ENCODE assay signal across 1 cellular context in the genomic region with DNA sequence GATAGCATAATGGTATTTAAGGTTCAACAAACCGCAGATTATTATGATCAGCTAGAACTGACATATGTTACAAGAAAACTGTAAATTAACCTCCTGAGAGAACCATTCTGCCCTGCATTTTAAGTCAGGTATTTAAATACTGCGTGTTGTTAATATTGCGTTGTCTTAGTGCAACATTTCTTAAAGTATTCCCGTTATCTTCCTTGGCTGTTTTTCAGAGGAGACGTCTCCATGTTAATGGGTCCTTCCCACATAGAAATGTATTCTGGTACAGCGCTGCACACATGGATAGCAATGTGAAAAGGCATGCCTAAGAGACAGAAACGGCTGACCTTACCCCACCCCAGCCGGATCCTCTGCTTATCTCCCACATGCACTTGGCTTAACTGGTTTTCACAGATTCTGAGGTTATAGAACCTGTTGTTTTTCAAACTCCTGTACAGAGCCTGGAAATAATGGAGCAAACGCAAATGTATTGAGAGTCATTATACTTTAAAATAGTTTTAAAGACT.
TF ChIP-seq lines count a peak whose summit lies in the region.

No MANE protein-coding gene starts in this region.

TF ChIP-seq in K562, 482 proteins besides CTCF, POLR2A, EP300 and RAD21 (continued from another document and continues in another):
- TF ChIP-seq, protein P1, sequence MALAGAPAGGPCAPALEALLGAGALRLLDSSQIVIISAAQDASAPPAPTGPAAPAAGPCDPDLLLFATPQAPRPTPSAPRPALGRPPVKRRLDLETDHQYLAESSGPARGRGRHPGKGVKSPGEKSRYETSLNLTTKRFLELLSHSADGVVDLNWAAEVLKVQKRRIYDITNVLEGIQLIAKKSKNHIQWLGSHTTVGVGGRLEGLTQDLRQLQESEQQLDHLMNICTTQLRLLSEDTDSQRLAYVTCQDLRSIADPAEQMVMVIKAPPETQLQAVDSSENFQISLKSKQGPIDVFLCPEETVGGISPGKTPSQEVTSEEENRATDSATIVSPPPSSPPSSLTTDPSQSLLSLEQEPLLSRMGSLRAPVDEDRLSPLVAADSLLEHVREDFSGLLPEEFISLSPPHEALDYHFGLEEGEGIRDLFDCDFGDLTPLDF (CRISPR knock-in tag; IDR thresholded peaks at IDR 0.05): no peak; the same call in 1 of the 2 replicates
- TF ChIP-seq, protein P2, sequence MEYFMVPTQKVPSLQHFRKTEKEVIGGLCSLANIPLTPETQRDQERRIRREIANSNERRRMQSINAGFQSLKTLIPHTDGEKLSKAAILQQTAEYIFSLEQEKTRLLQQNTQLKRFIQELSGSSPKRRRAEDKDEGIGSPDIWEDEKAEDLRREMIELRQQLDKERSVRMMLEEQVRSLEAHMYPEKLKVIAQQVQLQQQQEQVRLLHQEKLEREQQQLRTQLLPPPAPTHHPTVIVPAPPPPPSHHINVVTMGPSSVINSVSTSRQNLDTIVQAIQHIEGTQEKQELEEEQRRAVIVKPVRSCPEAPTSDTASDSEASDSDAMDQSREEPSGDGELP (CRISPR knock-in tag; IDR thresholded peaks at IDR 0.05; ENCODE audit: borderline replicate concordance): peak; percentile 52; the same call in 1 of the 2 replicates
- TF ChIP-seq PHB (CRISPR knock-in tag; IDR thresholded peaks at IDR 0.05) (no peak), YBX1 (IDR thresholded peaks at IDR 0.05) (no peak), ZNF133 (CRISPR knock-in tag; IDR thresholded peaks at IDR 0.05) (no peak), NCOA2 (IDR thresholded peaks at IDR 0.05; ENCODE audit: partially characterized antibody in 2 of 2) (peak; percentile 57 to 70), ZNF583 (CRISPR knock-in tag; IDR thresholded peaks at IDR 0.05) (no peak), ZNF785 (CRISPR knock-in tag; IDR thresholded peaks at IDR 0.05) (no peak), CBFB (CRISPR knock-in tag; IDR thresholded peaks at IDR 0.05) (no peak), CREB3L1 (IDR thresholded peaks at IDR 0.05; ENCODE audit: borderline replicate concordance, low read depth) (peak; percentile 56; the same call in 1 of the 2 replicates), ZNF699 (CRISPR knock-in tag; IDR thresholded peaks at IDR 0.05; ENCODE audit: insufficient replicate concordance) (no peak), SIRT6 (IDR thresholded peaks at IDR 0.05; ENCODE audit: low read depth, low read length) (no peak), RBBP5 (IDR thresholded peaks at IDR 0.05; ENCODE audit: borderline replicate concordance, insufficient read depth, low read length, poor library complexity, severe bottlenecking) (peak; percentile 63), SIN3B (IDR thresholded peaks at IDR 0.05; ENCODE audit: low read depth) (no peak; the same call in 1 of the 2 replicates), ELF4 (CRISPR knock-in tag; IDR thresholded peaks at IDR 0.05) (no peak), FUS (optimal IDR thresholded peaks at IDR 0.05; ENCODE audit: low read depth, low read length) (no peak), ZNF830 (CRISPR knock-in tag; IDR thresholded peaks at IDR 0.05) (no peak), PKNOX1 (IDR thresholded peaks at IDR 0.05) (peak; percentile 82), FOXP1 (CRISPR knock-in tag; IDR thresholded peaks at IDR 0.05) (no peak), PHF20 (IDR thresholded peaks at IDR 0.05; ENCODE audit: partially characterized antibody) (peak; percentile 87), ZNF311 (CRISPR knock-in tag; IDR thresholded peaks at IDR 0.05) (no peak), ZNF282 (CRISPR knock-in tag; IDR thresholded peaks at IDR 0.05) (no peak), BMI1 (IDR thresholded peaks at IDR 0.05; ENCODE audit: low read length) (no peak), NEUROD1 (IDR thresholded peaks at IDR 0.05; ENCODE audit: borderline replicate concordance, low read depth, low read length, partially characterized antibody) (peak; percentile 86), ZSCAN29 (IDR thresholded peaks at IDR 0.05) (no peak), TBL1XR1 (IDR thresholded peaks at IDR 0.05; ENCODE audit: low read length in 2 of 2) (peak; percentile 38 to 93; a peak in 3 of 4 replicates), USF1 (CRISPR knock-in tag; IDR thresholded peaks at IDR 0.05) (no peak), FOSL1 (tag; conservative IDR thresholded peaks at IDR 0.05) (peak; percentile 55), ZNF274 (IDR thresholded peaks at IDR 0.05; ENCODE audit: borderline replicate concordance, low read depth, low read length) (peak; percentile 28; the same call in 1 of the 2 replicates), DLX4 (CRISPR knock-in tag; IDR thresholded peaks at IDR 0.05) (no peak), CBX1 (IDR thresholded peaks at IDR 0.05; ENCODE audit: low read depth) (0 out of 2 replicates have a peak, but pooled peaks have one; percentile 60), POLR2H (tag; IDR thresholded peaks at IDR 0.05; ENCODE audit: low read depth) (no peak), CREB1 (IDR thresholded peaks at IDR 0.05) (peak; percentile 80), CREB1 (CRISPR knock-in tag; IDR thresholded peaks at IDR 0.05) (peak; percentile 30; the same call in 1 of the 2 replicates), LARP7 (IDR thresholded peaks at IDR 0.05) (no peak), ZFP36 (IDR thresholded peaks at IDR 0.05; ENCODE audit: low read depth, low read length, partially characterized antibody) (no peak), U2AF2 (optimal IDR thresholded peaks at IDR 0.05; ENCODE audit: low read depth, low read length) (no peak), ZBTB11 (CRISPR knock-in tag; IDR thresholded peaks at IDR 0.05) (peak in 1 of 3 experiments; percentile 77; a peak in 2 of 6 replicates), ZNF124 (CRISPR knock-in tag; IDR thresholded peaks at IDR 0.05) (no peak), MYBL2 (IDR thresholded peaks at IDR 0.05; ENCODE audit: low read depth) (peak; percentile 94), MYBL2 (CRISPR knock-in tag; IDR thresholded peaks at IDR 0.05; ENCODE audit: borderline replicate concordance) (no peak), FOXA1 (IDR thresholded peaks at IDR 0.05; ENCODE audit: borderline replicate concordance) (no peak)
- TF ChIP-seq, protein P3, sequence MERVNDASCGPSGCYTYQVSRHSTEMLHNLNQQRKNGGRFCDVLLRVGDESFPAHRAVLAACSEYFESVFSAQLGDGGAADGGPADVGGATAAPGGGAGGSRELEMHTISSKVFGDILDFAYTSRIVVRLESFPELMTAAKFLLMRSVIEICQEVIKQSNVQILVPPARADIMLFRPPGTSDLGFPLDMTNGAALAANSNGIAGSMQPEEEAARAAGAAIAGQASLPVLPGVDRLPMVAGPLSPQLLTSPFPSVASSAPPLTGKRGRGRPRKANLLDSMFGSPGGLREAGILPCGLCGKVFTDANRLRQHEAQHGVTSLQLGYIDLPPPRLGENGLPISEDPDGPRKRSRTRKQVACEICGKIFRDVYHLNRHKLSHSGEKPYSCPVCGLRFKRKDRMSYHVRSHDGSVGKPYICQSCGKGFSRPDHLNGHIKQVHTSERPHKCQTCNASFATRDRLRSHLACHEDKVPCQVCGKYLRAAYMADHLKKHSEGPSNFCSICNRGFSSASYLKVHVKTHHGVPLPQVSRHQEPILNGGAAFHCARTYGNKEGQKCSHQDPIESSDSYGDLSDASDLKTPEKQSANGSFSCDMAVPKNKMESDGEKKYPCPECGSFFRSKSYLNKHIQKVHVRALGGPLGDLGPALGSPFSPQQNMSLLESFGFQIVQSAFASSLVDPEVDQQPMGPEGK (CRISPR knock-in tag; IDR thresholded peaks at IDR 0.05; ENCODE audit: borderline replicate concordance): no peak
- TF ChIP-seq, protein P4, sequence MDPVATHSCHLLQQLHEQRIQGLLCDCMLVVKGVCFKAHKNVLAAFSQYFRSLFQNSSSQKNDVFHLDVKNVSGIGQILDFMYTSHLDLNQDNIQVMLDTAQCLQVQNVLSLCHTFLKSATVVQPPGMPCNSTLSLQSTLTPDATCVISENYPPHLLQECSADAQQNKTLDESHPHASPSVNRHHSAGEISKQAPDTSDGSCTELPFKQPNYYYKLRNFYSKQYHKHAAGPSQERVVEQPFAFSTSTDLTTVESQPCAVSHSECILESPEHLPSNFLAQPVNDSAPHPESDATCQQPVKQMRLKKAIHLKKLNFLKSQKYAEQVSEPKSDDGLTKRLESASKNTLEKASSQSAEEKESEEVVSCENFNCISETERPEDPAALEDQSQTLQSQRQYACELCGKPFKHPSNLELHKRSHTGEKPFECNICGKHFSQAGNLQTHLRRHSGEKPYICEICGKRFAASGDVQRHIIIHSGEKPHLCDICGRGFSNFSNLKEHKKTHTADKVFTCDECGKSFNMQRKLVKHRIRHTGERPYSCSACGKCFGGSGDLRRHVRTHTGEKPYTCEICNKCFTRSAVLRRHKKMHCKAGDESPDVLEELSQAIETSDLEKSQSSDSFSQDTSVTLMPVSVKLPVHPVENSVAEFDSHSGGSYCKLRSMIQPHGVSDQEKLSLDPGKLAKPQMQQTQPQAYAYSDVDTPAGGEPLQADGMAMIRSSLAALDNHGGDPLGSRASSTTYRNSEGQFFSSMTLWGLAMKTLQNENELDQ (CRISPR knock-in tag; IDR thresholded peaks at IDR 0.05; ENCODE audit: borderline replicate concordance): no peak
- TF ChIP-seq, protein P5, sequence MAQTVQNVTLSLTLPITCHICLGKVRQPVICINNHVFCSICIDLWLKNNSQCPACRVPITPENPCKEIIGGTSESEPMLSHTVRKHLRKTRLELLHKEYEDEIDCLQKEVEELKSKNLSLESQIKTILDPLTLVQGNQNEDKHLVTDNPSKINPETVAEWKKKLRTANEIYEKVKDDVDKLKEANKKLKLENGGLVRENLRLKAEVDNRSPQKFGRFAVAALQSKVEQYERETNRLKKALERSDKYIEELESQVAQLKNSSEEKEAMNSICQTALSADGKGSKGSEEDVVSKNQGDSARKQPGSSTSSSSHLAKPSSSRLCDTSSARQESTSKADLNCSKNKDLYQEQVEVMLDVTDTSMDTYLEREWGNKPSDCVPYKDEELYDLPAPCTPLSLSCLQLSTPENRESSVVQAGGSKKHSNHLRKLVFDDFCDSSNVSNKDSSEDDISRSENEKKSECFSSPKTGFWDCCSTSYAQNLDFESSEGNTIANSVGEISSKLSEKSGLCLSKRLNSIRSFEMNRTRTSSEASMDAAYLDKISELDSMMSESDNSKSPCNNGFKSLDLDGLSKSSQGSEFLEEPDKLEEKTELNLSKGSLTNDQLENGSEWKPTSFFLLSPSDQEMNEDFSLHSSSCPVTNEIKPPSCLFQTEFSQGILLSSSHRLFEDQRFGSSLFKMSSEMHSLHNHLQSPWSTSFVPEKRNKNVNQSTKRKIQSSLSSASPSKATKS (CRISPR knock-in tag; IDR thresholded peaks at IDR 0.05): no peak
